1 cellular context compared by ENCODE assay signal in the genomic region with DNA sequence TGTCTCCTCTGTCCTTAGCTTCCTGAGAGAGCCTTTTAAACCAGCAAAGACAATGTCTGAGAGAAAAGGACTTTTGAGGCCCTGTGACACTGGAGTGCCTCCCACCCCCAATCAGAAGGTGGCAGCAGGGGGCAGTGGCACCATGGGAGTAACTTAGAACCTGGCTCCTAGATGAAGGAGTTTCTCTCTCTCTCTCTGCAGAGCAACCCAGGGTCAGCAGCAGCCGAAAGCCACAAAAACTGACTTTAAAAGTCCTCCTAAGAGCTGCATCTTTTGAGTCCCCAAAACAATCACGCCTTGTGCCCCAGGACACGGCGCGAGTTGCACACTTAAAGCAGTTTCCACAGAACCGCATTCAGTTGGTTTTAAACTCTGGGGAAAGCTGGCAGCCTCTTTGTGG.
TF ChIP-seq lines count a peak whose summit lies in the region.

No MANE protein-coding gene starts in this region.

TF ChIP-seq in GM23338, 12 proteins besides CTCF, POLR2A, EP300 and RAD21 (continued from another document):
- TF ChIP-seq, protein P1, sequence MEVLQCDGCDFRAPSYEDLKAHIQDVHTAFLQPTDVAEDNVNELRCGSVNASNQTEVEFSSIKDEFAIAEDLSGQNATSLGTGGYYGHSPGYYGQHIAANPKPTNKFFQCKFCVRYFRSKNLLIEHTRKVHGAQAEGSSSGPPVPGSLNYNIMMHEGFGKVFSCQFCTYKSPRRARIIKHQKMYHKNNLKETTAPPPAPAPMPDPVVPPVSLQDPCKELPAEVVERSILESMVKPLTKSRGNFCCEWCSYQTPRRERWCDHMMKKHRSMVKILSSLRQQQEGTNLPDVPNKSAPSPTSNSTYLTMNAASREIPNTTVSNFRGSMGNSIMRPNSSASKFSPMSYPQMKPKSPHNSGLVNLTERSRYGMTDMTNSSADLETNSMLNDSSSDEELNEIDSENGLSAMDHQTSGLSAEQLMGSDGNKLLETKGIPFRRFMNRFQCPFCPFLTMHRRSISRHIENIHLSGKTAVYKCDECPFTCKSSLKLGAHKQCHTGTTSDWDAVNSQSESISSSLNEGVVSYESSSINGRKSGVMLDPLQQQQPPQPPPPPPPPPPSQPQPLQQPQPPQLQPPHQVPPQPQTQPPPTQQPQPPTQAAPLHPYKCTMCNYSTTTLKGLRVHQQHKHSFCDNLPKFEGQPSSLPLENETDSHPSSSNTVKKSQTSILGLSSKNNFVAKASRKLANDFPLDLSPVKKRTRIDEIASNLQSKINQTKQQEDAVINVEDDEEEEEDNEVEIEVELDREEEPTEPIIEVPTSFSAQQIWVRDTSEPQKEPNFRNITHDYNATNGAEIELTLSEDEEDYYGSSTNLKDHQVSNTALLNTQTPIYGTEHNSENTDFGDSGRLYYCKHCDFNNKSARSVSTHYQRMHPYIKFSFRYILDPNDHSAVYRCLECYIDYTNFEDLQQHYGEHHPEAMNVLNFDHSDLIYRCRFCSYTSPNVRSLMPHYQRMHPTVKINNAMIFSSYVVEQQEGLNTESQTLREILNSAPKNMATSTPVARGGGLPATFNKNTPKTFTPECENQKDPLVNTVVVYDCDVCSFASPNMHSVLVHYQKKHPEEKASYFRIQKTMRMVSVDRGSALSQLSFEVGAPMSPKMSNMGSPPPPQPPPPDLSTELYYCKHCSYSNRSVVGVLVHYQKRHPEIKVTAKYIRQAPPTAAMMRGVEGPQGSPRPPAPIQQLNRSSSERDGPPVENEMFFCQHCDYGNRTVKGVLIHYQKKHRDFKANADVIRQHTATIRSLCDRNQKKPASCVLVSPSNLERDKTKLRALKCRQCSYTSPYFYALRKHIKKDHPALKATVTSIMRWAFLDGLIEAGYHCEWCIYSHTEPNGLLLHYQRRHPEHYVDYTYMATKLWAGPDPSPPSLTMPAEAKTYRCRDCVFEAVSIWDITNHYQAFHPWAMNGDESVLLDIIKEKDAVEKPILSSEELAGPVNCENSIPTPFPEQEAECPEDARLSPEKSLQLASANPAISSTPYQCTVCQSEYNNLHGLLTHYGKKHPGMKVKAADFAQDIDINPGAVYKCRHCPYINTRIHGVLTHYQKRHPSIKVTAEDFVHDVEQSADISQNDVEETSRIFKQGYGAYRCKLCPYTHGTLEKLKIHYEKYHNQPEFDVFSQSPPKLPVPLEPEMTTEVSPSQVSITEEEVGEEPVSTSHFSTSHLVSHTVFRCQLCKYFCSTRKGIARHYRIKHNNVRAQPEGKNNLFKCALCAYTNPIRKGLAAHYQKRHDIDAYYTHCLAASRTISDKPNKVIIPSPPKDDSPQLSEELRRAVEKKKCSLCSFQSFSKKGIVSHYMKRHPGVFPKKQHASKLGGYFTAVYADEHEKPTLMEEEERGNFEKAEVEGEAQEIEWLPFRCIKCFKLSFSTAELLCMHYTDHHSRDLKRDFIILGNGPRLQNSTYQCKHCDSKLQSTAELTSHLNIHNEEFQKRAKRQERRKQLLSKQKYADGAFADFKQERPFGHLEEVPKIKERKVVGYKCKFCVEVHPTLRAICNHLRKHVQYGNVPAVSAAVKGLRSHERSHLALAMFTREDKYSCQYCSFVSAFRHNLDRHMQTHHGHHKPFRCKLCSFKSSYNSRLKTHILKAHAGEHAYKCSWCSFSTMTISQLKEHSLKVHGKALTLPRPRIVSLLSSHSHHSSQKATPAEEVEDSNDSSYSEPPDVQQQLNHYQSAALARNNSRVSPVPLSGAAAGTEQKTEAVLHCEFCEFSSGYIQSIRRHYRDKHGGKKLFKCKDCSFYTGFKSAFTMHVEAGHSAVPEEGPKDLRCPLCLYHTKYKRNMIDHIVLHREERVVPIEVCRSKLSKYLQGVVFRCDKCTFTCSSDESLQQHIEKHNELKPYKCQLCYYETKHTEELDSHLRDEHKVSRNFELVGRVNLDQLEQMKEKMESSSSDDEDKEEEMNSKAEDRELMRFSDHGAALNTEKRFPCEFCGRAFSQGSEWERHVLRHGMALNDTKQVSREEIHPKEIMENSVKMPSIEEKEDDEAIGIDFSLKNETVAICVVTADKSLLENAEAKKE (CRISPR knock-in tag; IDR thresholded peaks at IDR 0.05) = no peak
- TF ChIP-seq EZH2 (IDR thresholded peaks at IDR 0.05; ENCODE audit: low read depth, unreplicated experiment) = no peak
- no peak for TF ChIP-seq CREB1 (CRISPR knock-in tag; IDR thresholded peaks at IDR 0.05; ENCODE audit: low read depth)
